In genomic region chr1:154453577-154454352, GRCh38 we compare ENCODE assay signal across 9 cellular contexts. TPM values are rescaled to one million over a fixed set of nuclear protein-coding genes. Genes with fewer than 3 reads are reported as not detected.
DNase-seq lines count a peak whose midpoint lies in the region; ATAC-seq and TF ChIP-seq lines count a peak whose summit lies in the region.
"Had no signal": no experiment of that assay in that cellular context is flagged by ENCODE, and none has a peak within 500 bp of the region (broad histone marks: within the 10 kb centered on the region; RNA-seq: fewer than 3 reads in every experiment).

No MANE protein-coding gene starts in this region.

- POLR2A ChIA-PET in PC-3 (lab: Charles Lee; ENCODE audit: unreplicated experiment): no interaction called here

- no peak overlapping the region for H3K27ac ChIP-seq in PC-3 (ENCODE audit: low read length)
- H3K27ac ChIP-seq in esophagus muscularis mucosa (replicated peaks in 1 of 4): peak overlapping the region; percentile 33 to 74 (median 52)

- H3K79me2 ChIP-seq in PC-3 (ENCODE audit: low read length): no peaks in the 10 kb centered on the region

- H3K4me1 ChIP-seq in PC-3 (ENCODE audit: insufficient read depth, low read length) (peaks cover 7% of the 10 kb centered on the region), esophagus muscularis mucosa (peaks cover 12 to 34% (median 25%) of the 10 kb centered on the region in 4 donors)

- WGBS in esophagus muscularis mucosa: 58% methylated on average over 5 of the region's 5 CpGs

- TF ChIP-seq POLR2A in esophagus muscularis mucosa (IDR thresholded peaks at IDR 0.05; ENCODE audit: low read depth): no peak

- H2AFZ ChIP-seq in PC-3 (ENCODE audit: low read length): no peak overlapping the region

- intact Hi-C loops in PC-3 (cut with micrococcal nuclease): no loop called here
- intact Hi-C loops in esophagus muscularis mucosa (cut with DNase I): no loop called here
- intact Hi-C loops in sciatic nerve (cut with DNase I): no loop called here

- no peaks in the 10 kb centered on the region for H4K20me1 ChIP-seq in PC-3 (ENCODE audit: low read length)

- H3K9ac ChIP-seq in PC-3 (ENCODE audit: low read length): no peak overlapping the region

- H3F3A ChIP-seq in PC-3 (ENCODE audit: low read length, unreplicated experiment): no peaks in the 10 kb centered on the region

- no peak for TF ChIP-seq EP300 in esophagus muscularis mucosa (IDR thresholded peaks at IDR 0.05)

- peak; percentile 53 for ATAC-seq in PC-3
- peak; percentile 91 for ATAC-seq in sciatic nerve
- no peak for ATAC-seq in HG03354 (IDR thresholded peaks at IDR 0.05; ENCODE audit: poor library complexity, severe bottlenecking, unreplicated experiment)
- no peak for ATAC-seq in HG02571 (IDR thresholded peaks at IDR 0.05; ENCODE audit: unreplicated experiment)

- no peaks in the 10 kb centered on the region for H3K9me2 ChIP-seq in PC-3 (replicated peaks; ENCODE audit: low read length)

- peaks cover 7% of the 10 kb centered on the region; the same call in 1 of the 2 replicates for H3K36me3 ChIP-seq in PC-3 (ENCODE audit: low read depth, low read length)
- H3K36me3 ChIP-seq in esophagus muscularis mucosa: peaks cover 40 to 98% (median 78%) of the 10 kb centered on the region in 4 donors

- H3K9me3 ChIP-seq in PC-3 (ENCODE audit: low read length) (no peaks in the 10 kb centered on the region), esophagus muscularis mucosa (no peaks in the 10 kb centered on the region)

- BruUV-seq in PC-3 (replicated peaks; lab: Mats Ljungman, UMichigan): no TSS peak

- no peak overlapping the region for H3K4me3 ChIP-seq in PC-3 (ENCODE audit: low read length)
- no peak overlapping the region for H3K4me3 ChIP-seq in esophagus muscularis mucosa

- no peak overlapping the region for H3K4me2 ChIP-seq in PC-3 (ENCODE audit: low read length)

- TF ChIP-seq CTCF in PC-3 (conservative IDR thresholded peaks at IDR 0.05; ENCODE audit: low read depth, low read length) (no peak), esophagus muscularis mucosa (IDR thresholded peaks at IDR 0.05) (no peak)

- CTCF ChIA-PET in PC-3 (lab: Charles Lee): no interaction called here

- no peaks in the 10 kb centered on the region for H3K27me3 ChIP-seq in PC-3 (ENCODE audit: low read length)
- H3K27me3 ChIP-seq in esophagus muscularis mucosa: no peaks in the 10 kb centered on the region

- DNase-seq in GM04504 (ENCODE audit: low read depth) (peak; percentile 81), PC-3 (peak; percentile 31), esophagus muscularis mucosa (ENCODE audit: extremely low spot score) (no peak), sciatic nerve (ENCODE audit: low spot score) (no peak), NCI-H345 (lab: John Stamatoyannopoulos, UW) (no peak)
- DNase-seq: activated CD4-positive, alpha-beta T cell treated with anti-CD3 and anti-CD28 coated beads, Interleukin-2, amount 10 ng/mL, durations not matched to agents 7 days and 5 days; NCI-H510A had no signal

RNA-seq across cellular contexts. Expression of gene TDRD10, which starts 48.3 kb away (rescaled TPM):
- total RNA-seq in PC-3 (2014; rRNA removed): not detected in 2 replicates
- 1 to 10 TPM; 2.3 to 5.0 (median 4.3) TPM for total RNA-seq in esophagus muscularis mucosa
- total RNA-seq in sciatic nerve: 11.7 TPM
- total RNA-seq: activated CD4-positive, alpha-beta T cell treated with anti-CD3 and anti-CD28 coated beads, Interleukin-2, amount 10 ng/mL, durations not matched to agents 7 days and 5 days had no signal

RNA-seq across cellular contexts. Expression of gene SHE, which starts 48.4 kb away (rescaled TPM):
- total RNA-seq in PC-3 (2014; rRNA removed): not detected in 2 replicates
- total RNA-seq in esophagus muscularis mucosa: 10 to 100 TPM; 12.5 to 17.0 (median 12.6) TPM
- 30.5 TPM for total RNA-seq in sciatic nerve
- total RNA-seq: activated CD4-positive, alpha-beta T cell treated with anti-CD3 and anti-CD28 coated beads, Interleukin-2, amount 10 ng/mL, durations not matched to agents 7 days and 5 days had no signal

RNA-seq across cellular contexts. Expression of gene IL6R, which starts 48.6 kb away (rescaled TPM):
- total RNA-seq in PC-3 (2014; rRNA removed): 16.1 and 43.3 TPM in 2 replicates
- 10 to 100 TPM; 44.4 to 61.1 (median 54.9) TPM for total RNA-seq in esophagus muscularis mucosa
- total RNA-seq in sciatic nerve: 26.6 TPM

Comparison
In these comparisons a context has a peak if more than half of its experiments do, and no peak if none do; other contexts are left out.
1. DNase-seq: peak in GM04504 (single experiment) and PC-3 (single experiment); none in esophagus muscularis mucosa (single experiment), sciatic nerve (single experiment) and NCI-H345 (single experiment).
2. ATAC-seq: peak in PC-3 (single experiment) and sciatic nerve (single experiment); none in HG03354 (single experiment) and HG02571 (single experiment).
3. RNA of gene SHE, which starts 48.4 kb away (total RNA-seq): 30.5 TPM in sciatic nerve (single experiment) and 12.5 to 17.0 TPM in esophagus muscularis mucosa; not detected in PC-3; every median in the first group is over 10 times any median in the second.